Comparison of ENCODE assay signal across 24 cellular contexts in the genomic region with DNA sequence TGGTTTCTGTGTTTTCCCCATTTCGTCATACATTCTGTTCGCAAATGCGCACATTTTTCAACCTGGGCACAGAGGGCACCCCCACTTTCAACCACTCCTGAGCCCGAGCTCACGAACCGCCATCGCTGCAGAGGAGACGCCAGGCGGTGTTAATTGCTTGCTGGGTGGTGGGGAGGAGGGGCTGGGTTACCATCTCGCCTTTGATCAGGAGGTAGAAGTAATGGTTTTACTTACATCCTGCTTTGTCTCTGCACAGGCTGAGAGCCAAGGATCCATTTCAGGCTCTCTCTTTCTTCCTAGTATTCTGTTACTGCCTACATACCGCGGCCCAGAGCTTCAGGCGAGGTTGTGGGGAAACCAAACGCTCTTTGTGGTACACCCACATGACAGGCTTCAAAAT.
DNase-seq lines count a peak whose midpoint lies in the region; ATAC-seq and TF ChIP-seq lines count a peak whose summit lies in the region.
"Had no signal": no experiment of that assay in that cellular context is flagged by ENCODE, and none has a peak within 500 bp of the region (broad histone marks: within the 10 kb centered on the region; RNA-seq: fewer than 3 reads in every experiment).

No MANE protein-coding gene starts in this region.

- WGBS in endodermal cell (ENCODE audit: insufficient coverage in 1 of 2, insufficient read length in 1 of 2), 2 experiments, result 66 to 86% methylated on average over 7 to 14 of the region's 14 CpGs

- ATAC-seq in T-cell (replicated peaks in 1 of 4), result peak; percentile 16 to 98 (median 56)
- no peak for ATAC-seq in GM18909 (IDR thresholded peaks at IDR 0.05; ENCODE audit: poor library complexity, unreplicated experiment)
- ATAC-seq: HCT116, right cardiac atrium had no signal

- no peaks in the 10 kb centered on the region for H3K27me3 ChIP-seq in endodermal cell (ENCODE audit: control insufficient read depth, insufficient read depth, low read length, poor library complexity, severe bottlenecking)
- H3K27me3 ChIP-seq: adrenal gland; BLaER1 treated with 17β-estradiol and CSF1 and Interleukin-3, amounts not matched to agents 10 nM and 100 nM; esophagus squamous epithelium; gastrocnemius medialis had no signal

- POLR2A ChIA-PET in T-cell (lab: Charles Lee), result no interaction called here

- H3K27me3 Mint-ChIP-seq in T-cell (no peaks in the 10 kb centered on the region), endodermal cell (ENCODE audit: insufficient read depth) (no peaks in the 10 kb centered on the region)

- H3K4me3 ChIP-seq in endodermal cell (ENCODE audit: low read length), result no peak overlapping the region
- H3K4me3 ChIP-seq: adrenal gland; BLaER1 treated with 17β-estradiol and CSF1 and Interleukin-3, amounts not matched to agents 10 nM and 100 nM; esophagus squamous epithelium; gastrocnemius medialis; lung had no signal

- TF ChIP-seq CTCF in endodermal cell (conservative IDR thresholded peaks at IDR 0.05), result no peak

- H3K27ac Mint-ChIP-seq in T-cell (peak overlapping the region; percentile 16 to 53), endodermal cell (no peak overlapping the region)
- H3K27ac Mint-ChIP-seq: IgD-negative memory B cell had no signal

- H3K36me3 ChIP-seq in endodermal cell (ENCODE audit: control insufficient read depth, insufficient read depth, low read length), result no peaks in the 10 kb centered on the region
- H3K36me3 ChIP-seq: adrenal gland; BLaER1 treated with 17β-estradiol and CSF1 and Interleukin-3, amounts not matched to agents 10 nM and 100 nM; esophagus squamous epithelium; gastrocnemius medialis had no signal

- H3K4me1 ChIP-seq in endodermal cell (ENCODE audit: control insufficient read depth, insufficient read depth, low read length), result peaks cover 4% of the 10 kb centered on the region
- H3K4me1 ChIP-seq: adrenal gland, gastrocnemius medialis had no signal

- H3K9ac ChIP-seq in endodermal cell (ENCODE audit: extremely low read depth, low read length, poor library complexity, severe bottlenecking), result no peak overlapping the region
- H3K9ac ChIP-seq: BLaER1 treated with 17β-estradiol and CSF1 and Interleukin-3, amounts not matched to agents 10 nM and 100 nM; SK-N-SH had no signal

- no peaks in the 10 kb centered on the region for H3K36me3 Mint-ChIP-seq in T-cell
- no peaks in the 10 kb centered on the region for H3K36me3 Mint-ChIP-seq in endodermal cell (ENCODE audit: low read depth)
- H3K36me3 Mint-ChIP-seq: IgD-negative memory B cell had no signal

- H3K27ac ChIP-seq in endodermal cell (ENCODE audit: low read depth, low read length), result no peak overlapping the region
- H3K27ac ChIP-seq: adrenal gland; BLaER1 treated with 17β-estradiol and CSF1 and Interleukin-3, amounts not matched to agents 10 nM and 100 nM; esophagus squamous epithelium; gastrocnemius medialis; RWPE1; VCaP had no signal

- H3K4me3 Mint-ChIP-seq in T-cell (peak overlapping the region in 1 of 3 donors; percentile 65), endodermal cell (no peak overlapping the region)
- H3K4me3 Mint-ChIP-seq: IgD-negative memory B cell had no signal

- H3K4me1 Mint-ChIP-seq in T-cell, result peaks cover 0 to 12% (median 2%) of the 10 kb centered on the region in 3 donors
- H3K4me1 Mint-ChIP-seq in endodermal cell, result peaks cover 20% of the 10 kb centered on the region
- H3K4me1 Mint-ChIP-seq: IgD-negative memory B cell had no signal

- H3K9me3 ChIP-seq in endodermal cell (ENCODE audit: control insufficient read depth, low read length), result no peaks in the 10 kb centered on the region
- H3K9me3 ChIP-seq: adrenal gland; BLaER1 treated with 17β-estradiol and CSF1 and Interleukin-3, amounts not matched to agents 10 nM and 100 nM; esophagus squamous epithelium; gastrocnemius medialis; SK-N-SH had no signal

- H3K9me3 Mint-ChIP-seq in T-cell (peaks cover 0 to 3% (median 0%) of the 10 kb centered on the region in 3 donors), endodermal cell (no peaks in the 10 kb centered on the region)

- CTCF ChIA-PET in T-cell (lab: Charles Lee), result no interaction called here

- DNase-seq in activated T-cell treated with anti-CD3 and anti-CD28 coated beads, Interleukin-2, amount 50 U/mL, for 1 hour, result peak; percentile 19
- DNase-seq in activated T-cell treated with anti-CD3 and anti-CD28 coated beads for 4 hours, result no peak
- DNase-seq in T-cell, result peak in 27 of 34 experiments; percentile 1 to 61 (median 22)
- peak; percentile 79 for DNase-seq in endodermal cell
- DNase-seq in retina, result peak; percentile 61
- no peak for DNase-seq in EL
- no peak for DNase-seq in COR-L47 (lab: John Stamatoyannopoulos, UW)
- DNase-seq: adrenal gland, esophagus squamous epithelium, gastrocnemius medialis, hippocampal formation, MM.1S, NCI-H1417 treated with DMSO at 0.1 percent for 48 hours, NCI-H748 treated with DMSO at 0.1 percent for 48 hours, occipital lobe, right cardiac atrium, SK-N-SH had no signal

Comparison
In these comparisons a context has a peak if more than half of its experiments do, and no peak if none do; other contexts are left out.
1. DNase-seq: peak in activated T-cell treated with anti-CD3 and anti-CD28 coated beads, Interleukin-2, amount 50 U/mL, for 1 hour (single experiment), T-cell (27 of 34), endodermal cell (single experiment) and retina (single experiment); none in activated T-cell treated with anti-CD3 and anti-CD28 coated beads for 4 hours (single experiment), EL (single experiment) and COR-L47 (single experiment).